Comparison of ENCODE assay signal across 8 cellular contexts in the genomic region with DNA sequence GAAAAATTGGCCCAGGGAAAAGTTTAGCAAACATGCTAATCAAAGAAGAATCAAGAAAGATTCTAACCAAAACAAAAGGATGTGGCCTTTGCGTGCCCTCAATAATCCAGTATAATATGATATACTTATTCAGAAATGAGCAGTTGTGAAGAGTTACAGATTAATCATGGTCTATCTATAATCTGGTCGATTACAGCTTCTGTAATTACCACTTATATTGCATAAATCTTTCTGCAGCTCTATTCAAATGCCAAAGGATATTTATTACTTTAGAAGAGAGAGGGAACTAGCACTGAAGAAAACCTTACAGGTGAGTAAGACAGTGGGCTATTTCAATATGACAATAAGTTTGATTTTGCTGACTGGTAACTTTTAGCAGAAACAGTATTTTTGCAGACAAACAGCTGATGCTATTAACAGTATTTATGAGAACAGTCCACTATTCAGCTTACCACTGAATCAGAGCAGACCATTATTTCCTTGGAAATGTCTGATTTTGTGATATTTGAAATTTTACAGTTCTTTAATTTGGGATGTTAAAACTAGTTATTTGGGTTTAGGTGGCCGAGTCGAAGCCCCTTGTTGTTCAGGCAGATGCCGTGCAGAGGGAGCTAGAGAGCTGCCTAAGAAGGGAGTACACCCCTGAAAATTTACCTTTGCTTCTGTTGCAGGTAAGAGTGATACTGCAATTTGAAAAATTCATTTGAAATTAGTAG.
DNase-seq lines count a peak whose midpoint lies in the region; ATAC-seq, FAIRE-seq and TF ChIP-seq lines count a peak whose summit lies in the region.

No MANE protein-coding gene starts in this region.

- ATAC-seq in GM19328 (IDR thresholded peaks at IDR 0.05; ENCODE audit: unreplicated experiment) = no peak
- no peak for ATAC-seq in GM19023 (IDR thresholded peaks at IDR 0.05; ENCODE audit: unreplicated experiment)

- H3K4me1 Mint-ChIP-seq in T-helper 2 cell treated with Interferon-gamma antibody and Interleukin-4, amounts not matched to agents 5 μg/mL and 100 μg/mL, for 36 hours (ENCODE audit: low read depth) = peaks cover 12% of the 10 kb centered on the region
- H3K4me1 Mint-ChIP-seq in astrocyte (ENCODE audit: low read depth, unreplicated experiment) = no peaks in the 10 kb centered on the region
- H3K4me1 Mint-ChIP-seq in immature natural killer cell = peaks cover 1 to 5% of the 10 kb centered on the region in 2 donors

- H3K4me1 ChIP-seq in MM.1S (ENCODE audit: low read length) (peaks cover 3% of the 10 kb centered on the region; the same call in 1 of the 2 replicates), astrocyte (ENCODE audit: insufficient read depth, low read length) (no peaks in the 10 kb centered on the region)

- H3K9ac ChIP-seq in MM.1S (ENCODE audit: low read length) (no peak overlapping the region), astrocyte (ENCODE audit: low read length) (no peak overlapping the region)

- H3K4me3 Mint-ChIP-seq in T-helper 2 cell treated with Interferon-gamma antibody and Interleukin-4, amounts not matched to agents 5 μg/mL and 100 μg/mL, for 36 hours = no peak overlapping the region
- H3K4me3 Mint-ChIP-seq in astrocyte (ENCODE audit: unreplicated experiment) (no peak overlapping the region), immature natural killer cell (no peak overlapping the region)

- TF ChIP-seq CTCF in MM.1S (IDR thresholded peaks at IDR 0.05; ENCODE audit: low read length) (peak; percentile 94), astrocyte (IDR thresholded peaks at IDR 0.05; ENCODE audit: insufficient read depth, low read depth, low read length) (peak; percentile 94)

- H3K27me3 Mint-ChIP-seq in T-helper 2 cell treated with Interferon-gamma antibody and Interleukin-4, amounts not matched to agents 5 μg/mL and 100 μg/mL, for 36 hours (ENCODE audit: low read depth) = peaks cover 38% of the 10 kb centered on the region
- peaks cover 1% of the 10 kb centered on the region for H3K27me3 Mint-ChIP-seq in astrocyte (ENCODE audit: low read depth, unreplicated experiment)
- H3K27me3 Mint-ChIP-seq in immature natural killer cell (ENCODE audit: low read depth in 3 of 3) = peaks cover 2 to 10% (median 4%) of the 10 kb centered on the region in 3 donors

- H2AFZ ChIP-seq in MM.1S (ENCODE audit: low read length) (0 out of 2 replicates have a peak overlapping the region, but pooled peaks have one; percentile 8), astrocyte (ENCODE audit: low read depth, low read length) (no peak overlapping the region)

- no peak overlapping the region for H3K27ac Mint-ChIP-seq in T-helper 2 cell treated with Interferon-gamma antibody and Interleukin-4, amounts not matched to agents 5 μg/mL and 100 μg/mL, for 36 hours
- H3K27ac Mint-ChIP-seq in astrocyte (ENCODE audit: unreplicated experiment) (no peak overlapping the region), immature natural killer cell (peak overlapping the region in 1 of 6 donors; percentile 18)

- FAIRE-seq in astrocyte (lab: Jason Lieb, UNC) = no peak

- H3K27me3 ChIP-seq in MM.1S (replicated peaks; ENCODE audit: insufficient read depth, low read length) (no peaks in the 10 kb centered on the region), astrocyte (ENCODE audit: insufficient read depth, low read length) (peaks cover 37% of the 10 kb centered on the region)

- H4K20me1 ChIP-seq in MM.1S (ENCODE audit: insufficient read depth, low read length) = no peaks in the 10 kb centered on the region
- no peaks in the 10 kb centered on the region for H4K20me1 ChIP-seq in astrocyte (ENCODE audit: insufficient read depth, low read length)

- peaks cover 18% of the 10 kb centered on the region for H3K9me3 Mint-ChIP-seq in T-helper 2 cell treated with Interferon-gamma antibody and Interleukin-4, amounts not matched to agents 5 μg/mL and 100 μg/mL, for 36 hours
- H3K9me3 Mint-ChIP-seq in astrocyte (ENCODE audit: unreplicated experiment) = peaks cover 6% of the 10 kb centered on the region
- peaks cover 0 to 13% (median 6%) of the 10 kb centered on the region in 6 donors for H3K9me3 Mint-ChIP-seq in immature natural killer cell

- H3K36me3 ChIP-seq in MM.1S (replicated peaks; ENCODE audit: insufficient read depth, low read length) = no peaks in the 10 kb centered on the region
- H3K36me3 ChIP-seq in astrocyte (ENCODE audit: insufficient read depth, low read length) = no peaks in the 10 kb centered on the region

- H3K9me2 ChIP-seq in MM.1S (replicated peaks; ENCODE audit: insufficient read depth, low read length) = no peaks in the 10 kb centered on the region

- H3K4me2 ChIP-seq in MM.1S (ENCODE audit: low read depth, low read length) = no peak overlapping the region
- no peak overlapping the region for H3K4me2 ChIP-seq in astrocyte (ENCODE audit: low read length)

- H3F3A ChIP-seq in MM.1S (ENCODE audit: insufficient read depth, low read length) = no peaks in the 10 kb centered on the region

- no peak overlapping the region for H3K4me3 ChIP-seq in MM.1S (ENCODE audit: low read length)
- H3K4me3 ChIP-seq in astrocyte (ENCODE audit: insufficient read depth, low read depth, low read length) = no peak overlapping the region

- H3K79me2 ChIP-seq in MM.1S (ENCODE audit: low read length) = no peaks in the 10 kb centered on the region
- H3K79me2 ChIP-seq in astrocyte (ENCODE audit: insufficient read depth, low read length) = no peaks in the 10 kb centered on the region

- peak; percentile 58 for DNase-seq in GM03348 (ENCODE audit: low spot score)
- DNase-seq in MM.1S = peak; percentile 58
- DNase-seq in T-helper 2 cell treated with Interferon-gamma antibody and Interleukin-4, amounts not matched to agents 5 μg/mL and 100 μg/mL, for 36 hours (ENCODE audit: low spot score) = peak; percentile 21
- peak; percentile 5 for DNase-seq in astrocyte (ENCODE audit: low read depth)
- peak; percentile 48 to 57 (median 53) for DNase-seq in immature natural killer cell
- DNase-seq in stimulated activated CD4-positive, alpha-beta T cell treated with anti-CD3 and anti-CD28 coated beads, Interleukin-15, amount 100 ng/mL, for 1 hour (ENCODE audit: low read depth in 1 of 2, low spot score in 1 of 2) = peak; percentile 39 to 47

- H3K36me3 Mint-ChIP-seq in T-helper 2 cell treated with Interferon-gamma antibody and Interleukin-4, amounts not matched to agents 5 μg/mL and 100 μg/mL, for 36 hours (ENCODE audit: low read depth) = peaks cover 9% of the 10 kb centered on the region
- peaks cover 2% of the 10 kb centered on the region for H3K36me3 Mint-ChIP-seq in astrocyte (ENCODE audit: low read depth, unreplicated experiment)
- peaks cover 0 to 12% (median 0%) of the 10 kb centered on the region in 3 donors for H3K36me3 Mint-ChIP-seq in immature natural killer cell

- H3K9me3 ChIP-seq in MM.1S (replicated peaks; ENCODE audit: insufficient read depth, low read length) (no peaks in the 10 kb centered on the region), astrocyte (ENCODE audit: insufficient read depth, low read depth, low read length) (no peaks in the 10 kb centered on the region)

- H3K27ac ChIP-seq in MM.1S (ENCODE audit: low read length) = no peak overlapping the region
- H3K27ac ChIP-seq in astrocyte (ENCODE audit: low read depth, low read length) = no peak overlapping the region

Comparison
In these comparisons a context has a peak if more than half of its experiments do, and no peak if none do; other contexts are left out.
1. DNase-seq: peak in every context shown above with its lines; median percentile 58 in GM03348; 58 in MM.1S; 53 in immature natural killer cell; 43 in stimulated activated CD4-positive, alpha-beta T cell treated with anti-CD3 and anti-CD28 coated beads, Interleukin-15, amount 100 ng/mL, for 1 hour; 21 in T-helper 2 cell treated with Interferon-gamma antibody and Interleukin-4, amounts not matched to agents 5 μg/mL and 100 μg/mL, for 36 hours; 5 in astrocyte.